In genomic region chr10:97426776-97427570, GRCh38 we compare ENCODE assay signal across 8 cellular contexts. TPM values are rescaled to one million over a fixed set of nuclear protein-coding genes. Genes with fewer than 3 reads are reported as not detected.
DNase-seq lines count a peak whose midpoint lies in the region; ATAC-seq and TF ChIP-seq lines count a peak whose summit lies in the region.

No MANE protein-coding gene starts in this region.

- DNase-seq in H7 (peak; percentile 38), T-cell (no peak), osteoblast (ENCODE audit: insufficient read length, low spot score, missing footprints) (no peak), omental fat pad (ENCODE audit: low spot score) (no peak), inferior parietal cortex (ENCODE audit: extremely low spot score) (no peak), GM13976 (ENCODE audit: low spot score) (no peak)

- H3K27me3 Mint-ChIP-seq in T-cell, result peaks cover 0 to 2% of the 10 kb centered on the region in 2 donors

- H3K36me3 Mint-ChIP-seq in T-cell, result peaks cover 17% of the 10 kb centered on the region

- ATAC-seq in T-cell (replicated peaks in 1 of 4) (no peak), esophagus mucosa (peak; percentile 14), omental fat pad (ENCODE audit: low FRiP score) (no peak), GM19463 (IDR thresholded peaks at IDR 0.05; ENCODE audit: unreplicated experiment) (no peak)

- peak overlapping the region; percentile 84 to 94 (median 87) for H3K4me3 Mint-ChIP-seq in T-cell

- H3K4me2 ChIP-seq in osteoblast (ENCODE audit: insufficient read depth, low read length), result peak overlapping the region; percentile 96

- TF ChIP-seq CTCF in osteoblast (IDR thresholded peaks at IDR 0.05; ENCODE audit: extremely low read depth, low read depth, low read length) (no peak), omental fat pad (IDR thresholded peaks at IDR 0.05) (no peak), GM13976 (IDR thresholded peaks at IDR 0.05; ENCODE audit: borderline replicate concordance, control extremely low read depth, extremely low read depth, insufficient read depth, missing control alignments) (no peak)

- in situ Hi-C loops in GM13976 (cut with MboI; ENCODE audit: low sequenced_read_pairs, unreplicated experiment), result no loop called here

- H3K4me3 ChIP-seq in H7 (ENCODE audit: insufficient read depth, low read depth, low read length) (peak overlapping the region; percentile 99), osteoblast (ENCODE audit: insufficient read depth, low read length) (peak overlapping the region; percentile 96)

- H3K27me3 ChIP-seq in H7 (ENCODE audit: control insufficient read depth, insufficient read depth, low read length) (no peaks in the 10 kb centered on the region), osteoblast (ENCODE audit: insufficient read depth, low read length) (no peaks in the 10 kb centered on the region)

- peak overlapping the region; percentile 80 for H2AFZ ChIP-seq in osteoblast (ENCODE audit: low read length)

- H3K4me1 Mint-ChIP-seq in T-cell, result peaks cover 38 to 53% (median 45%) of the 10 kb centered on the region in 3 donors

- H3K36me3 ChIP-seq in H7 (replicated peaks; ENCODE audit: control insufficient read depth, insufficient read depth, low read length) (peaks cover 27% of the 10 kb centered on the region), osteoblast (ENCODE audit: insufficient read depth, low read length) (peaks cover 29% of the 10 kb centered on the region)

- H4K20me1 ChIP-seq in osteoblast (ENCODE audit: insufficient read depth, low read length), result peaks cover 15% of the 10 kb centered on the region

- CTCF ChIA-PET in T-cell (lab: Charles Lee), result interaction anchor here in 1 of 2 donors (0.7 kb wide), 1 partner anchor 13 kb away, joined by 3 read pairs; no protein-coding TSS in a partner anchor

- H3K4me1 ChIP-seq in osteoblast (ENCODE audit: insufficient read depth, low read length), result peaks cover 38% of the 10 kb centered on the region

- POLR2A ChIA-PET in T-cell (lab: Charles Lee), result interaction anchor here in 1 of 2 donors (1.9 kb wide), 1 partner anchor 26 kb away, joined by 8 read pairs; the partner anchor contains the start of gene RRP12

- no peaks in the 10 kb centered on the region for H3K9me3 ChIP-seq in osteoblast (ENCODE audit: low read depth, low read length)

- H3K79me2 ChIP-seq in osteoblast (ENCODE audit: insufficient read depth, low read length), result peaks cover 55% of the 10 kb centered on the region

- peak overlapping the region; percentile 68 for H3K27ac ChIP-seq in osteoblast (ENCODE audit: low read depth, low read length)

- no peaks in the 10 kb centered on the region for H3K9me3 Mint-ChIP-seq in T-cell

- H3K27ac Mint-ChIP-seq in T-cell, result peak overlapping the region; percentile 85 to 86

RNA-seq across cellular contexts. Expression of gene PGAM1, which starts 1.0 kb away (rescaled TPM):
- total RNA-seq in H7 (2014; rRNA removed; shearing (Covaris generic)), result 1,178 and 1,380 TPM in 2 replicates
- total RNA-seq in T-cell (100 to 1,000 TPM in 1 of 5 donors, 10 to 100 TPM in 4; 66.3 to 108 (median 94.8) TPM), esophagus mucosa (324 TPM), osteoblast (256 and 330 TPM in 2 replicates), omental fat pad (100 to 1,000 TPM; 158 to 217 (median 207) TPM)

RNA-seq across cellular contexts. Expression of gene EXOSC1, which starts 18.8 kb away (rescaled TPM):
- total RNA-seq in H7 (2014; rRNA removed; shearing (Covaris generic)), result 71.8 and 84.5 TPM in 2 replicates
- total RNA-seq in T-cell (10 to 100 TPM; 32.2 to 51.0 (median 46.8) TPM), esophagus mucosa (30.8 TPM), osteoblast (40.2 and 47.4 TPM in 2 replicates), omental fat pad (10 to 100 TPM; 17.4 to 25.9 (median 21.3) TPM)

RNA-seq across cellular contexts. Expression of gene ZDHHC16, which starts 19.0 kb away (rescaled TPM):
- 36.0 and 47.6 TPM in 2 replicates for total RNA-seq in H7 (2014; rRNA removed; shearing (Covaris generic))
- total RNA-seq in T-cell (10 to 100 TPM; 16.1 to 38.8 (median 36.2) TPM), esophagus mucosa (23.0 TPM), osteoblast (39.8 and 45.1 TPM in 2 replicates), omental fat pad (10 to 100 TPM; 27.7 to 43.5 (median 34.4) TPM)

RNA-seq across cellular contexts. Expression of gene RRP12, which starts 25.8 kb away (rescaled TPM):
- total RNA-seq in H7 (2014; rRNA removed; shearing (Covaris generic)), result 41.7 and 47.4 TPM in 2 replicates
- total RNA-seq in T-cell, result 10 to 100 TPM; 25.9 to 91.4 (median 33.5) TPM
- 25.8 TPM for total RNA-seq in esophagus mucosa
- 15.0 and 15.9 TPM in 2 replicates for total RNA-seq in osteoblast
- total RNA-seq in omental fat pad, result 10 to 100 TPM; 14.2 to 89.3 (median 18.7) TPM
